Comparison of ENCODE assay signal across 14 cellular contexts in the genomic region with DNA sequence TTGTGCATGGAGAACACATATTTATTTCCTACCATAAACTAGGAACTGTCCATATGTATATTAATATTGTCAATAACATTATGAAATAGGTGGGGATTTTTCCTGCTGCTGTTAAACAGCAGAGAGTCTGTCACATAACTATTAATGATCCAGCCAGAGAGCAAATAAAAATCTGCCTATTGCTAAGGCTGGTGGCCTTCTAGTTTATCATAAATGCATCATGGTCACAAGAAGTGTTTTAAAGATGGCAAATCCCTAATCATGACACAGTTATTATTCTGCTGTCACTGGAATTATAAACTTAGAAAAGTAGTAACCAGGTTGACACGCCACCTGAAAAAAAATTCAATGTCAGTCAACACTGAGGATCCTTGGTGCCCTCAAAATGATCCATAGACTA.
"Had no signal": no experiment of that assay in that cellular context is flagged by ENCODE, and none has a peak within 500 bp of the region (broad histone marks: within the 10 kb centered on the region; RNA-seq: fewer than 3 reads in every experiment).

No MANE protein-coding gene starts in this region.

- H3K27ac Mint-ChIP-seq: activated CD4-positive, alpha-beta T cell treated with anti-CD3 and anti-CD28 coated beads, Interleukin-2, amount 10 ng/mL, durations not matched to agents 7 days and 5 days; activated naive CD8-positive, alpha-beta T cell treated with anti-CD3 and anti-CD28 coated beads for 36 hours; activated T-helper 1 cell treated with anti-CD3 and anti-CD28 coated beads, Interleukin-12 subunit alpha, Interleukin-12 subunit beta, Interleukin-2, Interleukin-4 antibody, amounts not matched to agents 30 ng/mL and 10 ng/mL and 1 ng/mL, durations not matched to agents 14 hours and 24 hours and 36 hours had no signal

- H3K9me3 ChIP-seq: breast epithelium, lower lobe of right lung had no signal

- H3K36me3 ChIP-seq: breast epithelium, gastroesophageal sphincter, heart right ventricle, lower lobe of right lung had no signal

- H3K27ac ChIP-seq: breast epithelium, epithelial cell of prostate, gastroesophageal sphincter, lower lobe of right lung had no signal

- H3K27me3 Mint-ChIP-seq: activated CD4-positive, alpha-beta T cell treated with anti-CD3 and anti-CD28 coated beads, Interleukin-2, amount 10 ng/mL, durations not matched to agents 7 days and 5 days; activated naive CD8-positive, alpha-beta T cell treated with anti-CD3 and anti-CD28 coated beads for 36 hours had no signal

- H3K9me3 Mint-ChIP-seq: activated CD4-positive, alpha-beta T cell treated with anti-CD3 and anti-CD28 coated beads, Interleukin-2, amount 10 ng/mL, durations not matched to agents 7 days and 5 days; activated T-helper 1 cell treated with anti-CD3 and anti-CD28 coated beads, Interleukin-12 subunit alpha, Interleukin-12 subunit beta, Interleukin-2, Interleukin-4 antibody, amounts not matched to agents 30 ng/mL and 10 ng/mL and 1 ng/mL, durations not matched to agents 14 hours and 24 hours and 36 hours had no signal

- DNase-seq: activated CD4-positive, alpha-beta T cell treated with anti-CD3 and anti-CD28 coated beads, Interleukin-2, amount 10 ng/mL, durations not matched to agents 7 days and 5 days; activated CD8-positive, alpha-beta memory T cell treated with anti-CD3 and anti-CD28 coated beads for 24 hours; activated naive CD8-positive, alpha-beta T cell treated with anti-CD3 and anti-CD28 coated beads for 36 hours; heart right ventricle; left cardiac atrium; lower lobe of right lung; retina; small intestine; stimulated activated naive CD8-positive, alpha-beta T cell treated with anti-CD3 and anti-CD28 coated beads, Interleukin-15, Interleukin-2, amounts not matched to agents 100 U/mL and 50 U/mL, for 24 hours; trophoblast cell had no signal

- H3K4me1 ChIP-seq: breast epithelium, gastroesophageal sphincter, lower lobe of right lung had no signal

- H3K27me3 ChIP-seq: breast epithelium, gastroesophageal sphincter, heart right ventricle had no signal

- H3K36me3 Mint-ChIP-seq: activated naive CD8-positive, alpha-beta T cell treated with anti-CD3 and anti-CD28 coated beads for 36 hours had no signal

- H3K4me3 ChIP-seq: breast epithelium, gastroesophageal sphincter, heart right ventricle, lower lobe of right lung had no signal

- H3K4me3 Mint-ChIP-seq: activated CD4-positive, alpha-beta T cell treated with anti-CD3 and anti-CD28 coated beads, Interleukin-2, amount 10 ng/mL, durations not matched to agents 7 days and 5 days; activated naive CD8-positive, alpha-beta T cell treated with anti-CD3 and anti-CD28 coated beads for 36 hours; activated T-helper 1 cell treated with anti-CD3 and anti-CD28 coated beads, Interleukin-12 subunit alpha, Interleukin-12 subunit beta, Interleukin-2, Interleukin-4 antibody, amounts not matched to agents 30 ng/mL and 10 ng/mL and 1 ng/mL, durations not matched to agents 14 hours and 24 hours and 36 hours had no signal

- ATAC-seq: gastroesophageal sphincter; heart right ventricle; left cardiac atrium; lower lobe of right lung; stimulated activated naive CD8-positive, alpha-beta T cell treated with anti-CD3 and anti-CD28 coated beads, Interleukin-15, Interleukin-2, amounts not matched to agents 100 U/mL and 50 U/mL, for 24 hours had no signal

- H3K4me1 Mint-ChIP-seq: activated CD4-positive, alpha-beta T cell treated with anti-CD3 and anti-CD28 coated beads, Interleukin-2, amount 10 ng/mL, durations not matched to agents 7 days and 5 days; activated naive CD8-positive, alpha-beta T cell treated with anti-CD3 and anti-CD28 coated beads for 36 hours had no signal
